Comparison of ENCODE assay signal across 2 cellular contexts in the genomic region with DNA sequence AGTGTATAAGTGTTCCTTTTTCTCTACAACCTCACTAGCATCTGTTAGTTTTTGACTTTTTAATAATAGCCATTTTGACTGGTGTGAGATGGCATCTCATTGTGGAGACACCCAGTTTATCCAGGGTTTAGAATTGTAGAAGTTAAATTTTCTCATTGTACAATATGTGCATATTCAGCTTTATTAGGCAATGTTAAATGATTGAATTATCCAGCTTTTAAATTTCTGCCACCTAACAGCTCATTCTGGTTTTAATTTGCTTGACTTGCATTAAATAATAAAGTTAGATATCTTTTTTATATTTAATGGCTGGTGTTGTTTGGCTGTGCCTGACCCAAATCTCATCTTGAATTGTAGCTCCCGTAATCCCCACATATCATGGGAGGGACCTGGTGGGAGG.
A peak's percentile ranks its signal among the peaks of the same experiment; 100 is the strongest.
TF ChIP-seq lines count a peak whose summit lies in the region.

No MANE protein-coding gene starts in this region.

TF ChIP-seq in A549, 52 proteins besides CTCF, POLR2A, EP300 and RAD21 (continued from another document):
- TF ChIP-seq, protein P1, sequence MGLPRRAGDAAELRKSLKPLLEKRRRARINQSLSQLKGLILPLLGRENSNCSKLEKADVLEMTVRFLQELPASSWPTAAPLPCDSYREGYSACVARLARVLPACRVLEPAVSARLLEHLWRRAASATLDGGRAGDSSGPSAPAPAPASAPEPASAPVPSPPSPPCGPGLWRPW (IDR thresholded peaks at IDR 0.05) = no peak

TF ChIP-seq in K562, 482 proteins besides CTCF, POLR2A, EP300 and RAD21 (continued from another document):
- TF ChIP-seq, protein P2, sequence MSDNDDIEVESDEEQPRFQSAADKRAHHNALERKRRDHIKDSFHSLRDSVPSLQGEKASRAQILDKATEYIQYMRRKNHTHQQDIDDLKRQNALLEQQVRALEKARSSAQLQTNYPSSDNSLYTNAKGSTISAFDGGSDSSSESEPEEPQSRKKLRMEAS (CRISPR knock-in tag; IDR thresholded peaks at IDR 0.05) = no peak
- TF ChIP-seq ELF1 (tag; IDR thresholded peaks at IDR 0.05) = no peak
- TF ChIP-seq ZNF316 (IDR thresholded peaks at IDR 0.05) = peak; percentile 54; the same call in 1 of the 2 replicates
TF ChIP-seq in K562: peak in this region for 1.
